In genomic region chr20:59131541-59132285, GRCh38 we compare ENCODE assay signal across 23 cellular contexts. TPM values are rescaled to one million over a fixed set of nuclear protein-coding genes. Genes with fewer than 3 reads are reported as not detected.
"Had no signal": no experiment of that assay in that cellular context is flagged by ENCODE, and none has a peak within 500 bp of the region (broad histone marks: within the 10 kb centered on the region; RNA-seq: fewer than 3 reads in every experiment).

No MANE protein-coding gene starts in this region.

- H3K27ac Mint-ChIP-seq: activated CD8-positive, alpha-beta T cell treated with anti-CD3 and anti-CD28 coated beads, Interleukin-2, amount 10 ng/mL, durations not matched to agents 7 days and 5 days; activated naive CD8-positive, alpha-beta T cell treated with anti-CD3 and anti-CD28 coated beads, Interleukin-2, amount 50 U/mL, for 24 hours; activated T-cell treated with anti-CD3 and anti-CD28 coated beads, Interleukin-2, amount 50 U/mL, for 24 hours; activated T-helper 2 cell treated with anti-CD3 and anti-CD28 coated beads, Interferon-gamma antibody, Interleukin-2, Interleukin-4, amounts not matched to agents 10 μg/mL and 5 μg/mL and 100 μg/mL, durations not matched to agents 14 hours and 24 hours and 36 hours; brain; natural killer cell; stimulated activated naive CD8-positive, alpha-beta T cell treated with anti-CD3 and anti-CD28 coated beads, Interleukin-15, amount 100 ng/mL, for 72 hours had no signal

- H3K27me3 ChIP-seq: colonic mucosa, testis, vagina had no signal

- H3K27ac ChIP-seq: colonic mucosa, esophagus muscularis mucosa, psoas muscle, testis, vagina, WERI-Rb-1 had no signal

- DNase-seq: activated CD4-positive, alpha-beta T cell treated with anti-CD3 and anti-CD28 coated beads, Interleukin-2, amount 50 U/mL, for 1 hour; activated CD4-positive, CD25-positive, alpha-beta regulatory T cell treated with anti-CD3 and anti-CD28 coated beads, Interleukin-2, amount 50 U/mL, for 72 hours; activated CD8-positive, alpha-beta T cell treated with anti-CD3 and anti-CD28 coated beads, Interleukin-2, amount 10 ng/mL, durations not matched to agents 7 days and 5 days; activated naive CD4-positive, alpha-beta T cell treated with anti-CD3 and anti-CD28 coated beads, Interleukin-2, amount 50 U/mL, for 16 hours; activated naive CD8-positive, alpha-beta T cell treated with anti-CD3 and anti-CD28 coated beads, Interleukin-2, amount 50 U/mL, for 24 hours; activated T-cell treated with anti-CD3 and anti-CD28 coated beads, Interleukin-2, amount 50 U/mL, for 24 hours; central memory CD4-positive, alpha-beta T cell; colonic mucosa; natural killer cell; psoas muscle; right cardiac atrium; stimulated activated naive CD8-positive, alpha-beta T cell treated with anti-CD3 and anti-CD28 coated beads, Interleukin-15, amount 100 ng/mL, for 72 hours; T-helper 1 cell; testis; trophoblast cell; WERI-Rb-1 had no signal

- H3K4me1 Mint-ChIP-seq: brain had no signal

- H3K4me3 ChIP-seq: colonic mucosa, esophagus muscularis mucosa, lung, psoas muscle, testis, vagina had no signal

- H3K9me3 ChIP-seq: colonic mucosa, esophagus muscularis mucosa, psoas muscle, testis, vagina had no signal

- H3K27me3 Mint-ChIP-seq: activated naive CD8-positive, alpha-beta T cell treated with anti-CD3 and anti-CD28 coated beads, Interleukin-2, amount 50 U/mL, for 24 hours; activated T-cell treated with anti-CD3 and anti-CD28 coated beads, Interleukin-2, amount 50 U/mL, for 24 hours; stimulated activated naive CD8-positive, alpha-beta T cell treated with anti-CD3 and anti-CD28 coated beads, Interleukin-15, amount 100 ng/mL, for 72 hours had no signal

- ATAC-seq: activated CD8-positive, alpha-beta T cell treated with anti-CD3 and anti-CD28 coated beads, Interleukin-2, amount 10 ng/mL, durations not matched to agents 7 days and 5 days; activated naive CD8-positive, alpha-beta T cell treated with anti-CD3 and anti-CD28 coated beads, Interleukin-2, amount 50 U/mL, for 24 hours; left lobe of liver; natural killer cell; psoas muscle; right cardiac atrium; stimulated activated naive CD8-positive, alpha-beta T cell treated with anti-CD3 and anti-CD28 coated beads, Interleukin-15, amount 100 ng/mL, for 72 hours had no signal

- H3K4me3 Mint-ChIP-seq: activated CD8-positive, alpha-beta T cell treated with anti-CD3 and anti-CD28 coated beads, Interleukin-2, amount 10 ng/mL, durations not matched to agents 7 days and 5 days; activated naive CD8-positive, alpha-beta T cell treated with anti-CD3 and anti-CD28 coated beads, Interleukin-2, amount 50 U/mL, for 24 hours; activated T-cell treated with anti-CD3 and anti-CD28 coated beads, Interleukin-2, amount 50 U/mL, for 24 hours; brain; natural killer cell; stimulated activated naive CD8-positive, alpha-beta T cell treated with anti-CD3 and anti-CD28 coated beads, Interleukin-15, amount 100 ng/mL, for 72 hours had no signal

- H3K4me1 ChIP-seq: colonic mucosa, esophagus muscularis mucosa, psoas muscle, testis, vagina had no signal

- H3K9me3 Mint-ChIP-seq: activated naive CD8-positive, alpha-beta T cell treated with anti-CD3 and anti-CD28 coated beads, Interleukin-2, amount 50 U/mL, for 24 hours; activated T-cell treated with anti-CD3 and anti-CD28 coated beads, Interleukin-2, amount 50 U/mL, for 24 hours; activated T-helper 2 cell treated with anti-CD3 and anti-CD28 coated beads, Interferon-gamma antibody, Interleukin-2, Interleukin-4, amounts not matched to agents 10 μg/mL and 5 μg/mL and 100 μg/mL, durations not matched to agents 14 hours and 24 hours and 36 hours; natural killer cell; stimulated activated naive CD8-positive, alpha-beta T cell treated with anti-CD3 and anti-CD28 coated beads, Interleukin-15, amount 100 ng/mL, for 72 hours had no signal

- H3K36me3 ChIP-seq: colonic mucosa, esophagus muscularis mucosa, vagina, WERI-Rb-1 had no signal

- H3K36me3 Mint-ChIP-seq: brain, natural killer cell had no signal

RNA-seq across cellular contexts. Expression of gene ZNF831, which starts 31.9 kb away (rescaled TPM):
- total RNA-seq: osteocyte had no signal
